8 cellular contexts compared by ENCODE assay signal in the genomic region with DNA sequence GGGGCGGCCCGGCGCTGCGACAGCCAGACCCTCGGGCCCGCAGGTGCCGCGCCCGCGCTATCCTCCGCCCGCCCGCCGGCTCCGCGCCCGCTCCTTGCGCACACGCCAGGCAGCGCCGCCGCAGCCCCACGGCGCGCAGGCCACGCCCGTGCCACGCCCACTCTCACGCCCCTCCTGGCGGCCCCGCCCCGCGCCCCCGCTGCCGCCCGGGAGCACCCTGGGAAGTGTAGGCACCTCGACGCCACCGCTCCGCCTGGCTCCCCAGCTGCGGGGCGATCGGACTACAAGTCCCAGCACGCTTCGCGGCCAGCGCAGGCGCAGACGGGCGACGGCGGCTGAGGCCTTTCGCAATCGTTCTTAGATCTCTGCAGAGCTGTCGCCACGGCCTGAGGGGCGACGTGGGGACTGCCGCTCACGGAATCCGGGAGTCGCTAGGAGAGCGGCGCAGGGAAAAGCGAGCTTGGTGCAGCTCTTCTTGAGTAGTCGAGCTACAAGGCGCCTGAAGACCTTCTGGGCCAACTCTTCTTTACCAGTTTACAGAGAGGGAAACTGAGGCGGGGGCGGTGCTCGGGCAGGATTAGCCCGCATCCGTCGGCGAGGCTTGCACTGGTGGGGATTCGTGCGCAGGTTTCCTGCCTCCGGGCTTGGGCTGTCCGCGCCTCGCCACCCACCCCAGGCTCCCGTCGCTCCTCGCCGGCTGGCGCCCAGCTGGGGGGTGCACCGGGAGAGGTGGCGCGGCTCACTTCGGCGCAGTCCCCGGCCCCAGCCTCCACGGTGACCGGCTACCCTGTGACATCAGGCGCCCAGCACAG. TPM values are rescaled to one million over a fixed set of nuclear protein-coding genes. Genes with fewer than 3 reads are reported as not detected.
DNase-seq lines count a peak whose midpoint lies in the region; ATAC-seq, FAIRE-seq and TF ChIP-seq lines count a peak whose summit lies in the region.

TSS of gene ABLIM2 (minus strand) at position 104 of the 812 bp plus-strand sequence. CDS start 124 bp downstream, outside the sequence.

- peak in 1 of 2 donors; percentile 68 for TF ChIP-seq POLR2A in vagina (IDR thresholded peaks at IDR 0.05)

- no peak for TF ChIP-seq CTCF in astrocyte (IDR thresholded peaks at IDR 0.05; ENCODE audit: insufficient read depth, low read depth, low read length)
- no peak for TF ChIP-seq CTCF in vagina (IDR thresholded peaks at IDR 0.05)

- peak within 1 kb of the TSS; percentile 62 for H3K27ac Mint-ChIP-seq in astrocyte (ENCODE audit: unreplicated experiment)

- H3K27me3 Mint-ChIP-seq in astrocyte (ENCODE audit: low read depth, unreplicated experiment) = peaks cover 55% of the 10 kb centered on the region

- no peaks in the 10 kb centered on the region for H3K36me3 Mint-ChIP-seq in astrocyte (ENCODE audit: low read depth, unreplicated experiment)

- H3K4me1 Mint-ChIP-seq in astrocyte (ENCODE audit: low read depth, unreplicated experiment) = no peaks in the 10 kb centered on the region

- peaks cover 2% of the 10 kb centered on the region for H3K9me3 Mint-ChIP-seq in astrocyte (ENCODE audit: unreplicated experiment)

- H3K4me2 ChIP-seq in astrocyte (ENCODE audit: low read length) = peak within 1 kb of the TSS; percentile 98

- DNase-seq in NCI-H187 (lab: John Stamatoyannopoulos, UW) (peak; percentile 96 to 99), T-helper 2 cell (peak; percentile 97 to 99 (median 98)), astrocyte (ENCODE audit: low read depth) (peak; percentile 87), hepatic stellate cell (ENCODE audit: low spot score) (peak; percentile 96), putamen (ENCODE audit: low spot score) (peak; percentile 97), vagina (ENCODE audit: extremely low spot score in 2 of 2) (peak in 1 of 2 donors; percentile 98)

- H4K20me1 ChIP-seq in astrocyte (ENCODE audit: insufficient read depth, low read length) = no peaks in the 10 kb centered on the region

- peak within 1 kb of the TSS; percentile 97 for H3K4me3 Mint-ChIP-seq in astrocyte (ENCODE audit: unreplicated experiment)

- peak within 1 kb of the TSS; percentile 93 for H2AFZ ChIP-seq in astrocyte (ENCODE audit: low read depth, low read length)

- no peak for FAIRE-seq in astrocyte (lab: Jason Lieb, UNC)

- H3K4me1 ChIP-seq in astrocyte (ENCODE audit: insufficient read depth, low read length) = peaks cover 4% of the 10 kb centered on the region
- H3K4me1 ChIP-seq in vagina = peaks cover 30% of the 10 kb centered on the region

- H3K79me2 ChIP-seq in astrocyte (ENCODE audit: insufficient read depth, low read length) = no peaks in the 10 kb centered on the region

- ATAC-seq in GM18502 (IDR thresholded peaks at IDR 0.05; ENCODE audit: poor library complexity, unreplicated experiment) (peak; percentile 98), HG02943 (IDR thresholded peaks at IDR 0.05; ENCODE audit: low read depth, unreplicated experiment) (peak; percentile 93)

- peak within 1 kb of the TSS; percentile 76 for H3K9ac ChIP-seq in astrocyte (ENCODE audit: low read length)

- H3K27ac ChIP-seq in astrocyte (ENCODE audit: low read depth, low read length) = no peak within 1 kb of the TSS
- H3K27ac ChIP-seq in vagina = peak within 1 kb of the TSS; percentile 53

- H3K27me3 ChIP-seq in astrocyte (ENCODE audit: insufficient read depth, low read length) (peaks cover 18% of the 10 kb centered on the region), vagina (peaks cover 5% of the 10 kb centered on the region)

- H3K4me3 ChIP-seq in astrocyte (ENCODE audit: insufficient read depth, low read depth, low read length) (peak within 1 kb of the TSS; percentile 84), vagina (peak within 1 kb of the TSS; percentile 64 to 76)

- no peaks in the 10 kb centered on the region for H3K9me3 ChIP-seq in astrocyte (ENCODE audit: insufficient read depth, low read depth, low read length)
- H3K9me3 ChIP-seq in vagina = no peaks in the 10 kb centered on the region

- no peaks in the 10 kb centered on the region for H3K36me3 ChIP-seq in astrocyte (ENCODE audit: insufficient read depth, low read length)
- no peaks in the 10 kb centered on the region for H3K36me3 ChIP-seq in vagina

- intact Hi-C loops in vagina (cut with DNase I) = no loop called here

RNA-seq across cellular contexts. Expression of gene ABLIM2, which starts in this region (rescaled TPM):
- total RNA-seq in astrocyte (0.36 and 0.50 TPM in 2 replicates), vagina (15.5 TPM)

Comparison
In these comparisons a context has a peak if more than half of its experiments do, and no peak if none do; other contexts are left out.
1. RNA of gene ABLIM2 (total RNA-seq): 15.5 TPM in vagina (single experiment); 0.36 to 0.50 TPM in astrocyte; every median in the first group is over 10 times any median in the second.
2. Peak in DNase-seq, H3K4me3 ChIP-seq, H3K9ac ChIP-seq and H3K4me2 ChIP-seq in astrocyte; RNA of the gene not detected or under 1 TPM.